ENCODE assay signal across 20 cellular contexts in the genomic region with DNA sequence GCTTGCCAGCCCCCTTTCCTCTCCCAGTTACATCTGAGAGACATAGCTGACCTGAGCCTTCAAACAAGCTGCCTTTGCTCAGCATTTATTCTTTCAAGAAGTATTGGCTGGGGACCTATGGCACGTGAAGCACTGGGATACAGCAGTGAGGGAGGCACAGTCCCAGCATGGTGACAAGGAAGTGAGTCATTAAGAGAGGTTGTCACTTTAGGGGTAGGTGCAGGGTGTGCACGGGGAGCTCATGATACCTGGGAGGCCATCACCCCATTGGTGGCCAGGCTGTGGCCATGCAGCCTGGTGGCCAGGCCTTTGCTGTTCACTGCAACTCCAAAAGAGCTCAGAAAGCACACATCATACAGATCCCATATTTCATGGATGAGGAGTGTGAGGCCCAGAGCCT. TPM values are rescaled to one million over a fixed set of nuclear protein-coding genes. Genes with fewer than 3 reads are reported as not detected.
DNase-seq lines count a peak whose midpoint lies in the region; ATAC-seq and TF ChIP-seq lines count a peak whose summit lies in the region.
"Had no signal": no experiment of that assay in that cellular context is flagged by ENCODE, and none has a peak within 500 bp of the region (broad histone marks: within the 10 kb centered on the region; RNA-seq: fewer than 3 reads in every experiment).

No MANE protein-coding gene starts in this region.

- H3K4me1 ChIP-seq in HCT116 (ENCODE audit: control insufficient read depth in 1 of 2, insufficient read depth in 2 of 2, low read length in 2 of 2), result peaks cover 28 to 92% of the 10 kb centered on the region in 2 experiments
- peaks cover 74% of the 10 kb centered on the region for H3K4me1 ChIP-seq in RWPE2 (ENCODE audit: insufficient read depth, poor library complexity, severe bottlenecking)
- peaks cover 24% of the 10 kb centered on the region for H3K4me1 ChIP-seq in hepatocyte (ENCODE audit: insufficient read depth)
- peaks cover 26% of the 10 kb centered on the region for H3K4me1 ChIP-seq in smooth muscle cell (ENCODE audit: low read depth)

- H3K36me3 ChIP-seq in HCT116 (ENCODE audit: control insufficient read depth in 1 of 2, insufficient read depth in 2 of 2, low read length in 2 of 2) (no peaks in the 10 kb centered on the region), RWPE2 (ENCODE audit: low read depth) (no peaks in the 10 kb centered on the region), hepatocyte (replicated peaks; ENCODE audit: insufficient read depth, low read depth) (no peaks in the 10 kb centered on the region), smooth muscle cell (ENCODE audit: low read depth) (no peaks in the 10 kb centered on the region)
- H3K36me3 ChIP-seq: BLaER1 treated with 17β-estradiol and CSF1 and Interleukin-3, amounts not matched to agents 10 nM and 100 nM had no signal

- intact Hi-C loops in HCT116 (cut with micrococcal nuclease), result no loop called here

- RAD21 ChIA-PET in HCT116 (lab: Charles Lee; ENCODE audit: low non-redundant PET in 1 of 2, low total read pairs in 2 of 2, uncharacterized antibody in 2 of 2, unreplicated experiment in 2 of 2), result no interaction called here

- no peak for TF ChIP-seq POLR2A in HCT116 (IDR thresholded peaks at IDR 0.05; ENCODE audit: borderline replicate concordance, extremely low read depth, insufficient read depth, insufficient read length)

- H4K20me1 ChIP-seq in HCT116 (ENCODE audit: insufficient read depth), result no peaks in the 10 kb centered on the region
- no peaks in the 10 kb centered on the region for H4K20me1 ChIP-seq in hepatocyte (ENCODE audit: insufficient read depth, poor library complexity, severe bottlenecking)
- H4K20me1 ChIP-seq in smooth muscle cell (ENCODE audit: low read depth), result no peaks in the 10 kb centered on the region
- H4K20me1 ChIP-seq: BLaER1 treated with 17β-estradiol and CSF1 and Interleukin-3, amounts not matched to agents 10 nM and 100 nM had no signal

- ATAC-seq in HCT116 (0 out of 2 replicates have a peak, but pooled peaks have one; percentile 23), RWPE2 (ENCODE audit: low read depth) (no peak), GM19395 (IDR thresholded peaks at IDR 0.05; ENCODE audit: unreplicated experiment) (no peak), GM18868 (IDR thresholded peaks at IDR 0.05; ENCODE audit: unreplicated experiment) (no peak)
- ATAC-seq: Right ventricle myocardium inferior had no signal

- no peak for TF ChIP-seq RAD21 in HCT116 (IDR thresholded peaks at IDR 0.05; ENCODE audit: low read depth)

- CTCF ChIA-PET in HCT116 (lab: Charles Lee), result interaction anchor here (1.5 kb wide), 1 partner anchor 32 kb away, joined by 3 read pairs; no protein-coding TSS in a partner anchor

- TF ChIP-seq CTCF in HCT116 (IDR thresholded peaks at IDR 0.05 in 2 of 3, conservative IDR thresholded peaks at IDR 0.05 in 1 of 3; ENCODE audit: borderline replicate concordance in 1 of 3, insufficient read depth in 1 of 3, low read depth in 2 of 3, low read length in 2 of 3), result no peak
- TF ChIP-seq CTCF in RWPE2 (IDR thresholded peaks at IDR 0.05; ENCODE audit: poor library complexity, severe bottlenecking), result no peak
- TF ChIP-seq CTCF in hepatocyte (IDR thresholded peaks at IDR 0.05; ENCODE audit: poor library complexity), result no peak
- no peak for TF ChIP-seq CTCF in smooth muscle cell (IDR thresholded peaks at IDR 0.05; ENCODE audit: borderline replicate concordance, insufficient read depth, poor library complexity, severe bottlenecking)

- H3K4me2 ChIP-seq in HCT116 (ENCODE audit: low read length) (peak overlapping the region; percentile 55), hepatocyte (no peak overlapping the region), smooth muscle cell (no peak overlapping the region)
- H3K4me2 ChIP-seq: BLaER1 treated with 17β-estradiol and CSF1 and Interleukin-3, amounts not matched to agents 10 nM and 100 nM had no signal

- no peaks in the 10 kb centered on the region for H3K79me2 ChIP-seq in HCT116 (ENCODE audit: insufficient read depth, low read length)
- H3K79me2 ChIP-seq in hepatocyte, result no peaks in the 10 kb centered on the region
- H3K79me2 ChIP-seq in smooth muscle cell (ENCODE audit: low read depth), result no peaks in the 10 kb centered on the region

- POLR2A ChIA-PET in HCT116 (lab: Charles Lee), result no interaction called here

- H3K9ac ChIP-seq in HCT116 (ENCODE audit: low read length), result peak overlapping the region; percentile 26
- H3K9ac ChIP-seq in smooth muscle cell (ENCODE audit: low read depth), result peak overlapping the region; percentile 84
- H3K9ac ChIP-seq: BLaER1 treated with 17β-estradiol and CSF1 and Interleukin-3, amounts not matched to agents 10 nM and 100 nM had no signal

- WGBS in hepatocyte (ENCODE audit: low lambda C conversion rate, missing lambda C conversion rate), result 88% methylated on average over 2 of the region's 2 CpGs
- WGBS in smooth muscle cell (ENCODE audit: low lambda C conversion rate), result 69% methylated on average over 2 of the region's 2 CpGs

- H3F3A ChIP-seq in smooth muscle cell (ENCODE audit: low read depth), result peaks cover 15% of the 10 kb centered on the region

- BruUV-seq in HCT116 (replicated peaks; lab: Mats Ljungman, UMichigan), result no TSS peak

- H3K9me3 ChIP-seq in HCT116 (ENCODE audit: control insufficient read depth in 1 of 2, insufficient read depth in 1 of 2, low read depth in 1 of 2, low read length in 2 of 2) (no peaks in the 10 kb centered on the region), RWPE2 (ENCODE audit: severe bottlenecking) (no peaks in the 10 kb centered on the region), hepatocyte (ENCODE audit: low read depth) (no peaks in the 10 kb centered on the region), smooth muscle cell (replicated peaks; ENCODE audit: low read depth) (no peaks in the 10 kb centered on the region)
- H3K9me3 ChIP-seq: BLaER1 treated with 17β-estradiol and CSF1 and Interleukin-3, amounts not matched to agents 10 nM and 100 nM had no signal

- H3K27me3 ChIP-seq in HCT116 (ENCODE audit: insufficient read depth, low read length), result no peaks in the 10 kb centered on the region
- no peaks in the 10 kb centered on the region for H3K27me3 ChIP-seq in RWPE2 (ENCODE audit: insufficient read depth, poor library complexity, severe bottlenecking)
- no peaks in the 10 kb centered on the region for H3K27me3 ChIP-seq in hepatocyte
- H3K27me3 ChIP-seq in smooth muscle cell (ENCODE audit: low read depth), result no peaks in the 10 kb centered on the region
- H3K27me3 ChIP-seq: BLaER1 treated with 17β-estradiol and CSF1 and Interleukin-3, amounts not matched to agents 10 nM and 100 nM had no signal

- H2AFZ ChIP-seq in HCT116 (ENCODE audit: low read depth, low read length, poor library complexity, severe bottlenecking) (no peak overlapping the region), hepatocyte (no peak overlapping the region), smooth muscle cell (ENCODE audit: low read depth) (no peak overlapping the region)

- H3K4me3 ChIP-seq in HCT116 (replicated peaks in 1 of 2; ENCODE audit: low read depth in 1 of 2, low read length in 2 of 2), result no peak overlapping the region; a peak in 1 of 4 replicates
- H3K4me3 ChIP-seq in RWPE2 (ENCODE audit: severe bottlenecking), result no peak overlapping the region
- no peak overlapping the region for H3K4me3 ChIP-seq in hepatocyte
- H3K4me3 ChIP-seq in smooth muscle cell, result no peak overlapping the region
- H3K4me3 ChIP-seq: BLaER1 treated with 17β-estradiol and CSF1 and Interleukin-3, amounts not matched to agents 10 nM and 100 nM had no signal

- H3K9me2 ChIP-seq in HCT116 (ENCODE audit: insufficient read depth), result no peaks in the 10 kb centered on the region
- no peaks in the 10 kb centered on the region for H3K9me2 ChIP-seq in hepatocyte (replicated peaks; ENCODE audit: insufficient read depth)

- H3K27ac ChIP-seq in HCT116 (ENCODE audit: low read depth, low read length) (no peak overlapping the region), RWPE2 (ENCODE audit: poor library complexity, severe bottlenecking) (peak overlapping the region; percentile 99), hepatocyte (peak overlapping the region; percentile 76), smooth muscle cell (ENCODE audit: low read depth) (peak overlapping the region; percentile 95)
- H3K27ac ChIP-seq: BLaER1 treated with 17β-estradiol and CSF1 and Interleukin-3, amounts not matched to agents 10 nM and 100 nM had no signal

- DNase-seq in HCT116 (ENCODE audit: low read depth, low spot score), result no peak
- DNase-seq in RWPE2 (ENCODE audit: low spot score), result no peak
- DNase-seq in hepatocyte (ENCODE audit: low spot score), result no peak
- no peak for DNase-seq in smooth muscle cell (lab: John Stamatoyannopoulos, UW; ENCODE audit: unreplicated experiment)
- no peak for DNase-seq in activated T-cell treated with anti-CD3 and anti-CD28 coated beads, Interleukin-2, amount 50 U/mL, for 1 hour
- DNase-seq: CD8-positive, alpha-beta memory T cell; DMS79; H9; Kasumi-1; NCI-H1105 treated with DMSO at 0.1 percent for 48 hours; NCI-H187; NCI-H2227 treated with DMSO at 0.1 percent for 48 hours; NCI-H510A treated with DMSO at 0.1 percent for 48 hours; NCI-H82 had no signal

TF ChIP-seq in HCT116, 20 proteins besides CTCF, POLR2A, EP300 and RAD21 (continues in another document):
- TF ChIP-seq POLR2AphosphoS5 (IDR thresholded peaks at IDR 0.05; ENCODE audit: low read depth, low read length) (no peak), TCF7L2 (IDR thresholded peaks at IDR 0.05; ENCODE audit: borderline replicate concordance, extremely low read depth, insufficient read depth, insufficient read length) (no peak)

RNA-seq across cellular contexts. Expression of a gene that starts 5.7 kb away (rescaled TPM):
- total RNA-seq in HCT116 (2021; ENCODE audit: unreplicated experiment) (not detected), hepatocyte (not detected in 2 replicates), smooth muscle cell (0.94 and 1.9 TPM in 2 replicates)
- not detected in 2 replicates for polyA plus RNA-seq in HCT116 (2012)
- polyA plus RNA-seq in hepatocyte (not detected in 2 replicates), smooth muscle cell (0.37 TPM in 1 of 2 replicates, not detected in the other)
- total RNA-seq: A673; CD8-positive, alpha-beta memory T cell; H9; Right ventricle myocardium inferior; SK-MEL-5 had no signal
- polyA plus RNA-seq: CD8-positive, alpha-beta memory T cell had no signal

RNA-seq across cellular contexts. Expression of a gene that starts 12.1 kb away (rescaled TPM):
- not detected for total RNA-seq in HCT116 (2021; ENCODE audit: unreplicated experiment)
- 0.03 and 0.06 TPM in 2 replicates for polyA plus RNA-seq in HCT116 (2012)
- total RNA-seq in hepatocyte, result 0.08 TPM in 1 of 2 replicates, not detected in the other
- polyA plus RNA-seq in hepatocyte, result 0.10 and 0.42 TPM in 2 replicates
- 279 and 336 TPM in 2 replicates for total RNA-seq in smooth muscle cell
- 248 and 250 TPM in 2 replicates for polyA plus RNA-seq in smooth muscle cell
- total RNA-seq: A673; CD8-positive, alpha-beta memory T cell; H9; Right ventricle myocardium inferior; SK-MEL-5 had no signal
- polyA plus RNA-seq: CD8-positive, alpha-beta memory T cell had no signal

RNA-seq across cellular contexts. Expression of a gene that starts 33.7 kb away (rescaled TPM):
- total RNA-seq in HCT116 (2021; ENCODE audit: unreplicated experiment) (not detected), hepatocyte (not detected in 2 replicates), smooth muscle cell (not detected in 2 replicates)
- polyA plus RNA-seq in HCT116 (2012), result not detected in 2 replicates
- polyA plus RNA-seq in hepatocyte (not detected in 2 replicates), smooth muscle cell (0.23 TPM in 1 of 2 replicates, not detected in the other)
- total RNA-seq: A673; CD8-positive, alpha-beta memory T cell; H9; Right ventricle myocardium inferior; SK-MEL-5 had no signal
- polyA plus RNA-seq: CD8-positive, alpha-beta memory T cell had no signal

RNA-seq across cellular contexts. Expression of a gene that starts 33.8 kb away (rescaled TPM):
- not detected for total RNA-seq in HCT116 (2021; ENCODE audit: unreplicated experiment)
- 0.04 TPM in 1 of 2 replicates, not detected in the other for polyA plus RNA-seq in HCT116 (2012)
- 0.07 and 0.32 TPM in 2 replicates for total RNA-seq in hepatocyte
- 0.18 and 1.3 TPM in 2 replicates for polyA plus RNA-seq in hepatocyte
- total RNA-seq in smooth muscle cell, result 30.2 and 32.6 TPM in 2 replicates
- polyA plus RNA-seq in smooth muscle cell, result 22.0 and 26.5 TPM in 2 replicates
- total RNA-seq: A673; CD8-positive, alpha-beta memory T cell; H9; Right ventricle myocardium inferior; SK-MEL-5 had no signal
- polyA plus RNA-seq: CD8-positive, alpha-beta memory T cell had no signal

RNA-seq across cellular contexts. Expression of a gene that starts 53.2 kb away (rescaled TPM):
- 0.66 TPM for total RNA-seq in HCT116 (2021; ENCODE audit: unreplicated experiment)
- polyA plus RNA-seq in HCT116 (2012), result 0.61 and 0.90 TPM in 2 replicates
- 5.5 and 6.8 TPM in 2 replicates for total RNA-seq in hepatocyte
- polyA plus RNA-seq in hepatocyte, result 0.54 and 2.3 TPM in 2 replicates
- total RNA-seq in smooth muscle cell, result 985 and 1,128 TPM in 2 replicates
- 460 and 992 TPM in 2 replicates for polyA plus RNA-seq in smooth muscle cell
- total RNA-seq: CD8-positive, alpha-beta memory T cell; H9; SK-MEL-5 had no signal
- polyA plus RNA-seq: CD8-positive, alpha-beta memory T cell had no signal

Comparison
In these comparisons a context has a peak if more than half of its experiments do, and no peak if none do; other contexts are left out.
1. RNA of a gene that starts 12.1 kb away (total RNA-seq): 279 to 336 TPM in smooth muscle cell; not detected in HCT116 (single experiment) and 0.08 TPM in hepatocyte; every median in the first group is over 100 times any median in the second.